Comparison of ENCODE assay signal across 19 cellular contexts in genomic region chr11:83895516-83895915, GRCh38.
DNase-seq lines count a peak whose midpoint lies in the region; ATAC-seq and TF ChIP-seq lines count a peak whose summit lies in the region.
"Had no signal": no experiment of that assay in that cellular context is flagged by ENCODE, and none has a peak within 500 bp of the region (broad histone marks: within the 10 kb centered on the region; RNA-seq: fewer than 3 reads in every experiment).

No MANE protein-coding gene starts in this region.

- H3K9me3 ChIP-seq in right cardiac atrium (ENCODE audit: control insufficient read depth, low read length) (no peaks in the 10 kb centered on the region), heart right ventricle (no peaks in the 10 kb centered on the region)
- H3K9me3 ChIP-seq: BLaER1, esophagus squamous epithelium, right atrium auricular region, upper lobe of right lung had no signal

- no peak overlapping the region for H3K4me3 Mint-ChIP-seq in nephron
- H3K4me3 Mint-ChIP-seq: activated naive CD4-positive, alpha-beta T cell treated with anti-CD3 and anti-CD28 coated beads, Interleukin-2, amount 10 ng/mL, durations not matched to agents 7 days and 5 days; T-helper 1 cell treated with Interleukin-12 subunit alpha and Interleukin-12 subunit beta and Interleukin-4 antibody, amounts not matched to agents 30 μg/mL and 1 μg/mL, for 36 hours had no signal

- TF ChIP-seq CTCF in heart right ventricle (IDR thresholded peaks at IDR 0.05): no peak
- TF ChIP-seq CTCF in fibroblast of the aortic adventitia (IDR thresholded peaks at IDR 0.05; ENCODE audit: insufficient read depth, low read length): no peak
- TF ChIP-seq CTCF in nephron (IDR thresholded peaks at IDR 0.05; ENCODE audit: unreplicated experiment in 3 of 3): no peak

- no peaks in the 10 kb centered on the region for H3K27me3 Mint-ChIP-seq in nephron (ENCODE audit: low read depth)
- H3K27me3 Mint-ChIP-seq: activated naive CD4-positive, alpha-beta T cell treated with anti-CD3 and anti-CD28 coated beads, Interleukin-2, amount 10 ng/mL, durations not matched to agents 7 days and 5 days had no signal

- peaks cover 5% of the 10 kb centered on the region for H3K36me3 Mint-ChIP-seq in nephron (ENCODE audit: low read depth)
- H3K36me3 Mint-ChIP-seq: activated naive CD4-positive, alpha-beta T cell treated with anti-CD3 and anti-CD28 coated beads, Interleukin-2, amount 10 ng/mL, durations not matched to agents 7 days and 5 days had no signal

- ATAC-seq in right cardiac atrium: peak; percentile 69 to 71
- no peak for ATAC-seq in heart right ventricle
- ATAC-seq: upper lobe of right lung had no signal

- H3K36me3 ChIP-seq in heart right ventricle: no peaks in the 10 kb centered on the region
- H3K36me3 ChIP-seq: BLaER1, esophagus squamous epithelium, Peyer's patch, right atrium auricular region, upper lobe of right lung had no signal

- H3K4me1 ChIP-seq in right cardiac atrium (ENCODE audit: control insufficient read depth, insufficient read depth, low read length) (no peaks in the 10 kb centered on the region), heart right ventricle (no peaks in the 10 kb centered on the region)
- H3K4me1 ChIP-seq: BLaER1, esophagus squamous epithelium, Peyer's patch, right atrium auricular region, upper lobe of right lung had no signal

- H3K4me1 Mint-ChIP-seq in nephron: no peaks in the 10 kb centered on the region
- H3K4me1 Mint-ChIP-seq: activated naive CD4-positive, alpha-beta T cell treated with anti-CD3 and anti-CD28 coated beads, Interleukin-2, amount 10 ng/mL, durations not matched to agents 7 days and 5 days had no signal

- DNase-seq in right cardiac atrium (no peak), heart right ventricle (no peak), fibroblast of the aortic adventitia (ENCODE audit: low read depth) (peak; percentile 2), NCI-H1092 treated with DMSO at 0.1 percent for 48 hours (lab: John Stamatoyannopoulos, UW) (no peak), HK-2 (ENCODE audit: unreplicated experiment) (no peak)
- no peak for DNase-seq in activated CD8-positive, alpha-beta memory T cell treated with anti-CD3 and anti-CD28 coated beads, Interleukin-2, amount 50 U/mL, for 4 hours
- DNase-seq in activated CD8-positive, alpha-beta memory T cell treated with anti-CD3 and anti-CD28 coated beads for 24 hours: no peak
- DNase-seq: activated CD4-positive, alpha-beta T cell treated with anti-CD3 and anti-CD28 coated beads for 48 hours; activated naive CD4-positive, alpha-beta T cell treated with anti-CD3 and anti-CD28 coated beads, Interleukin-2, amount 10 ng/mL, durations not matched to agents 7 days and 5 days; effector CD4-positive, alpha-beta T cell; esophagus squamous epithelium; NCI-H1417; NCI-H2081 treated with DMSO at 0.1 percent for 48 hours; Peyer's patch; upper lobe of right lung had no signal

- H3K27me3 ChIP-seq in right cardiac atrium (ENCODE audit: control insufficient read depth, insufficient read depth) (no peaks in the 10 kb centered on the region), heart right ventricle (no peaks in the 10 kb centered on the region)
- H3K27me3 ChIP-seq: BLaER1, esophagus squamous epithelium, Peyer's patch, right atrium auricular region, upper lobe of right lung had no signal

- H3K27ac ChIP-seq in right cardiac atrium (ENCODE audit: low read length): no peak overlapping the region
- H3K27ac ChIP-seq in heart right ventricle: no peak overlapping the region
- H3K27ac ChIP-seq: BLaER1, esophagus squamous epithelium, Peyer's patch, right atrium auricular region, upper lobe of right lung had no signal

- H3K4me3 ChIP-seq in right cardiac atrium (ENCODE audit: low read length) (no peak overlapping the region), heart right ventricle (no peak overlapping the region), fibroblast of the aortic adventitia (ENCODE audit: low read depth, low read length) (no peak overlapping the region)
- H3K4me3 ChIP-seq: BLaER1, esophagus squamous epithelium, Peyer's patch, right atrium auricular region, upper lobe of right lung had no signal

- intact Hi-C loops in right cardiac atrium (cut with DNase I) (no loop called here), heart right ventricle (cut with DNase I) (no loop called here)

- H3K27ac Mint-ChIP-seq in nephron: peak overlapping the region in 2 of 3 experiments; percentile 21 to 48
- H3K27ac Mint-ChIP-seq: activated naive CD4-positive, alpha-beta T cell treated with anti-CD3 and anti-CD28 coated beads, Interleukin-2, amount 10 ng/mL, durations not matched to agents 7 days and 5 days; T-helper 1 cell treated with Interleukin-12 subunit alpha and Interleukin-12 subunit beta and Interleukin-4 antibody, amounts not matched to agents 30 μg/mL and 1 μg/mL, for 36 hours had no signal

- H3K9me3 Mint-ChIP-seq in nephron: peaks cover 4% of the 10 kb centered on the region
- H3K9me3 Mint-ChIP-seq: T-helper 1 cell treated with Interleukin-12 subunit alpha and Interleukin-12 subunit beta and Interleukin-4 antibody, amounts not matched to agents 30 μg/mL and 1 μg/mL, for 36 hours had no signal

Comparison
In these comparisons a context has a peak if more than half of its experiments do, and no peak if none do; other contexts are left out.
1. ATAC-seq: peak in right cardiac atrium (2 of 2); none in heart right ventricle (0 of 8).